Comparison of ENCODE assay signal across 7 cellular contexts in the genomic region with DNA sequence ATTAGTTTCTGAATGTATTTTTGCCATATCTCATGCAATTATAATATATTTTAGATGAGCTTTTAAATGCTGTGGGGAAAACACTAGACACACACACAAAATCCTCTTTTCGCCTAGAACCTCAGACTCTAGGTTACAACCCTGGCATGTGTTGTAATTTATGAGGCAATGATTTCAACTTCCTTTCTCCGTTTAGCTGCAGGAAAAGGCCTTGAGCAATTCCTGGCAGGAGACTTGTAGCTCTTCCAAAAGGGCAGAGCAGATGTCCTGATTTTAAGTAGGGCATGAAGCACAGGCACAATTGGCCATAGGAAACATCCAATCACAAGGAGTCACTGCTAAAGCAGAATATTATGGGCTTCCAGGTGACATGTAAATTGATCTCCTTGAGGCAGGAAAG.
A peak's percentile ranks its signal among the peaks of the same experiment; 100 is the strongest.
DNase-seq lines count a peak whose midpoint lies in the region; ATAC-seq, FAIRE-seq and TF ChIP-seq lines count a peak whose summit lies in the region.

No MANE protein-coding gene starts in this region.

- no peaks in the 10 kb centered on the region for H3K4me1 ChIP-seq in small intestine (ENCODE audit: control insufficient read depth in 2 of 2, insufficient read depth in 1 of 2, low read depth in 1 of 2, low read length in 1 of 2)

- peak; percentile 90 to 93 for ATAC-seq in left cardiac atrium
- ATAC-seq in HG02981 (IDR thresholded peaks at IDR 0.05; ENCODE audit: unreplicated experiment), result no peak

- no peak overlapping the region for H3K4me3 ChIP-seq in small intestine (ENCODE audit: low read depth in 1 of 2, low read length in 2 of 2)

- peaks cover 6% of the 10 kb centered on the region for H3K4me1 Mint-ChIP-seq in HFFc6 (ENCODE audit: low read depth)

- no peaks in the 10 kb centered on the region for H3K9me3 ChIP-seq in small intestine (ENCODE audit: control insufficient read depth, low read depth)

- H3K27me3 ChIP-seq in small intestine (ENCODE audit: control insufficient read depth in 2 of 2, insufficient read depth in 2 of 2, low read length in 2 of 2), result no peaks in the 10 kb centered on the region

- H3K27ac ChIP-seq in RWPE1 (peak overlapping the region; percentile 73), small intestine (ENCODE audit: low read depth in 1 of 2, low read length in 1 of 2) (no peak overlapping the region)

- intact Hi-C loops in left cardiac atrium (cut with DNase I), result no loop called here

- H3K9me3 Mint-ChIP-seq in HFFc6, result no peaks in the 10 kb centered on the region

- H3K36me3 ChIP-seq in small intestine (ENCODE audit: control insufficient read depth in 2 of 2, insufficient read depth in 2 of 2, low read length in 2 of 2), result no peaks in the 10 kb centered on the region

- CTCF ChIA-PET in RWPE1 (lab: Yijun Ruan, JAX), result interaction anchor here (0.5 to 0.7 kb wide), 2 partner anchors 24 to 269 kb away, joined by 3 to 5 read pairs; no protein-coding TSS in a partner anchor

- POLR2A ChIA-PET in RWPE1 (lab: Yijun Ruan, JAX; ENCODE audit: low non-redundant PET), result no interaction called here

- TF ChIP-seq CTCF in HFFc6 (IDR thresholded peaks at IDR 0.05), result no peak
- TF ChIP-seq CTCF in RWPE1 (conservative IDR thresholded peaks at IDR 0.05; ENCODE audit: low read depth), result no peak

- DNase-seq in HFFc6 (peak; percentile 67), RWPE1 (ENCODE audit: low spot score) (peak; percentile 31), left cardiac atrium (peak; percentile 37), small intestine (peak; percentile 6), cortex of kidney (lab: John Stamatoyannopoulos, UW) (no peak)
- no peak for DNase-seq in stimulated activated CD4-positive, alpha-beta T cell treated with anti-CD3 and anti-CD28 coated beads, Interleukin-4, amount 100 ng/mL, for 4 hours

- H3K27me3 Mint-ChIP-seq in HFFc6 (ENCODE audit: insufficient read depth), result no peaks in the 10 kb centered on the region; the same call in 1 of the 2 replicates

- no peak for FAIRE-seq in small intestine (lab: Jason Lieb, UNC)

- no peak overlapping the region for H3K4me3 Mint-ChIP-seq in HFFc6

- H3K36me3 Mint-ChIP-seq in HFFc6 (ENCODE audit: low read depth), result no peaks in the 10 kb centered on the region

- no peak overlapping the region for H3K27ac Mint-ChIP-seq in HFFc6

- WGBS in small intestine, 3 donors, result 29 to 41% (median 34%) methylated on average over 2 of the region's 2 CpGs

Comparison
In these comparisons a context has a peak if more than half of its experiments do, and no peak if none do; other contexts are left out.
1. DNase-seq: peak in HFFc6 (single experiment), RWPE1 (single experiment), left cardiac atrium (single experiment) and small intestine (single experiment); none in cortex of kidney (single experiment) and stimulated activated CD4-positive, alpha-beta T cell treated with anti-CD3 and anti-CD28 coated beads, Interleukin-4, amount 100 ng/mL, for 4 hours (0 of 2).